15 cellular contexts compared by ENCODE assay signal in the genomic region with DNA sequence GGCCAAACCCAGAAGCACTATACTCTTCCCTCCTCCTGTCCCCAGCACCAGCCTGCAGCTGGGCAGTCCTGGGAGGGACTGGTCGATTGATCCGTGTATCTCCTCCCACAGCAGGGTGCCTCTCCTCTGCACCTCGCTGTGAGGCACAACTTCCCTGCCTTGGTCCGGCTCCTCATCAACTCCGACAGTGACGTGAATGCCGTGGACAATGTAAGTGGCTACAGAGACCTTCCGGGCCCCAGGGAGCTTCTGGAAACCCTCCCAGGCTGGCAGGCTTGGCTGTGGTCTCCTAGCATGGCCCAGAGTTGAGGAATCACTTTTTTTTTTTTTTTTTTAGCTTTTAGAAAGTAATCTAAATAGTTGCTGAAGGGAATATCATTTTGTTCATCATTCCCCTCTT.
"Had no signal": no experiment of that assay in that cellular context is flagged by ENCODE, and none has a peak within 500 bp of the region (broad histone marks: within the 10 kb centered on the region; RNA-seq: fewer than 3 reads in every experiment).

No MANE protein-coding gene starts in this region.

- DNase-seq: effector CD4-positive, alpha-beta T cell; endodermal cell; erythroblast; foreskin melanocyte; kidney glomerular epithelial cell; mammary epithelial cell; mucosa of descending colon; naive thymus-derived CD8-positive, alpha-beta T cell; sigmoid colon; stimulated activated CD4-positive, alpha-beta T cell treated with anti-CD3 and anti-CD28 coated beads, Interleukin-2, amount 100 ng/mL, for 24 hours; stimulated activated CD4-positive, alpha-beta T cell treated with anti-CD3 and anti-CD28 coated beads, Interleukin-4, amount 100 ng/mL, for 4 hours; stimulated activated naive CD4-positive, alpha-beta T cell; stomach; thyroid gland; upper lobe of left lung had no signal

- H3K4me3 Mint-ChIP-seq: endodermal cell; naive thymus-derived CD8-positive, alpha-beta T cell had no signal

- ATAC-seq: mucosa of descending colon; naive thymus-derived CD8-positive, alpha-beta T cell had no signal

- H3K27me3 Mint-ChIP-seq: naive thymus-derived CD8-positive, alpha-beta T cell had no signal

- H3K9me3 Mint-ChIP-seq: endodermal cell; naive thymus-derived CD8-positive, alpha-beta T cell had no signal
